Comparison of ENCODE assay signal across 8 cellular contexts in the genomic region with DNA sequence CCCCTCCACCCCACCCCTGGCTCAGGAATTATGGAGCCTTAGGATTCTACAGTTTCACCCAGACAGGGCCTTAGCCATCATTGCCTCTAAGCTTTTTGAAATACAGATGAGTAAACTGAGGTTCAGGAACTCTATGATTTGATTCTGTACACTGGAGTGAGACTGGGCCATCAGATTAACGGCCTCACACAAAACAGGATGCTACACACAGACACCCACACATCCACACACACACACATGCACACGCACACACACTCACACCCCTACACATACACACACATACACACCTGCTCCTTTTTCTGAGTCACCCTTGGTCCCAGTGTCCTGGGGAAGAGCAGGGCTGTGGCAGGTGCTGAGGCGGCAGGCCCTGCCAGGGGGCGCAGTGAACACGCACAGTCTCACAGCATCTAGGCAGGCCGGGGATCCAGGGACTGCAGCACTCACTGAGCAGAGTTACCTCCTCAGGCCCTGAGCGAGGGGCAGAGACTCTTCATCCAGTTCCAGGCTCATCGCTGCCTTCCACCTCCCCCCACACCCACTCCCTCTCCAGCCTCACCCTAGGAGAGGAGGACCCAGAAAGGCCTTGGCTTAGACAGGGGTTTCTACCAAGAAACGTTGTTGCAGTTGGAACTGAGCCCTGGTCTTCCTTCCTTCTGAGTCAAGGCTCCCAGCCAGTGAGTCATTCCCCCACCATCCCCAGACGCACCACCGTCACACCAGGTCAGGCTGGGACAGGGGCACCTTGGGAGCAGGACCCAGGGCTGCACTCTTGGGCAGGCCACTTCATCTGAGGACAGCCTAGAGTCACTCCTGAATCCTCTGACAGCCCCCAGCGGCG.
A peak's percentile ranks its signal among the peaks of the same experiment; 100 is the strongest.
DNase-seq lines count a peak whose midpoint lies in the region; ATAC-seq and TF ChIP-seq lines count a peak whose summit lies in the region.

No MANE protein-coding gene starts in this region.

- H3K4me3 ChIP-seq in GM23338 (no peak overlapping the region), PC-9 (peak overlapping the region; percentile 11; the same call in 1 of the 2 replicates), esophagus muscularis mucosa (no peak overlapping the region)

- H3K36me3 ChIP-seq in GM23338 (ENCODE audit: insufficient read depth) (no peaks in the 10 kb centered on the region), PC-9 (ENCODE audit: low read depth) (no peaks in the 10 kb centered on the region), esophagus muscularis mucosa (no peaks in the 10 kb centered on the region)

- TF ChIP-seq CTCF in GM23338 (conservative IDR thresholded peaks at IDR 0.05; ENCODE audit: low read depth in 2 of 2), result peak; percentile 70 to 86
- peak; percentile 52; the same call in 1 of the 2 replicates for TF ChIP-seq CTCF in PC-9 (conservative IDR thresholded peaks at IDR 0.05)
- peak; percentile 43 to 58 (median 46) for TF ChIP-seq CTCF in esophagus muscularis mucosa (IDR thresholded peaks at IDR 0.05)

- no peaks in the 10 kb centered on the region for H3F3A ChIP-seq in GM23338 (replicated peaks; ENCODE audit: low read depth)
- H3F3A ChIP-seq in PC-9 (ENCODE audit: insufficient read depth, low read depth), result peaks cover 43% of the 10 kb centered on the region

- ATAC-seq in GM23338 (peak; percentile 97), HG02588 (IDR thresholded peaks at IDR 0.05; ENCODE audit: unreplicated experiment) (no peak), HG02642 (IDR thresholded peaks at IDR 0.05; ENCODE audit: poor library complexity, unreplicated experiment) (no peak)

- H3K9me3 ChIP-seq in PC-9 (ENCODE audit: insufficient read depth, low read depth) (no peaks in the 10 kb centered on the region), esophagus muscularis mucosa (no peaks in the 10 kb centered on the region)

- 29% methylated on average over 3 of the region's 13 CpGs for WGBS in esophagus muscularis mucosa

- H3K4me1 Mint-ChIP-seq in GM23338, result peaks cover 7% of the 10 kb centered on the region

- TSS peak; percentile 79 for BruUV-seq in PC-9 (replicated peaks; lab: Mats Ljungman, UMichigan)

- H3K4me3 Mint-ChIP-seq in GM23338, result no peak overlapping the region

- H3K27me3 Mint-ChIP-seq in GM23338 (ENCODE audit: insufficient read depth, low read depth, poor library complexity), result peaks cover 7% of the 10 kb centered on the region

- intact Hi-C loops in PC-9 (cut with micrococcal nuclease; ENCODE audit: unreplicated experiment), result loop anchor here (1.0 to 10.0 kb wide), 8 partner anchors 44 to 1435 kb away; a partner anchor contains a TSS
- intact Hi-C loops in esophagus muscularis mucosa (cut with DNase I), result loop anchor here (2.0 kb wide), 1 partner anchor 607 kb away; no protein-coding TSS in a partner anchor

- POLR2A ChIA-PET in PC-9 (lab: Charles Lee; ENCODE audit: unreplicated experiment), result interaction anchor here (0.6 to 1.0 kb wide), 3 partner anchors 124 to 407 kb away, joined by 3 to 21 read pairs (median 3); no protein-coding TSS in a partner anchor

- CTCF ChIA-PET in PC-9 (lab: Charles Lee), result interaction anchor here (0.5 to 0.6 kb wide), 3 partner anchors 90 to 681 kb away, joined by 3 to 4 read pairs (median 3); a partner anchor contains a TSS

- H3K4me2 ChIP-seq in GM23338, result no peak overlapping the region
- peak overlapping the region; percentile 83 for H3K4me2 ChIP-seq in PC-9

- no peaks in the 10 kb centered on the region for H4K20me1 ChIP-seq in GM23338 (replicated peaks; ENCODE audit: insufficient read depth)
- no peaks in the 10 kb centered on the region for H4K20me1 ChIP-seq in PC-9 (ENCODE audit: insufficient read depth)

- TF ChIP-seq EP300 in esophagus muscularis mucosa (IDR thresholded peaks at IDR 0.05), result no peak

- H3K79me2 ChIP-seq in GM23338 (replicated peaks; ENCODE audit: insufficient read depth) (no peaks in the 10 kb centered on the region), PC-9 (ENCODE audit: low read depth) (no peaks in the 10 kb centered on the region)

- no peaks in the 10 kb centered on the region for H3K9me2 ChIP-seq in GM23338 (ENCODE audit: insufficient read depth)
- no peaks in the 10 kb centered on the region for H3K9me2 ChIP-seq in PC-9 (ENCODE audit: insufficient read depth)

- no peaks in the 10 kb centered on the region for H3K27me3 ChIP-seq in GM23338 (ENCODE audit: insufficient read depth)
- H3K27me3 ChIP-seq in PC-9 (ENCODE audit: insufficient read depth, low read depth), result no peaks in the 10 kb centered on the region
- H3K27me3 ChIP-seq in esophagus muscularis mucosa, result no peaks in the 10 kb centered on the region

- peak overlapping the region; percentile 87 for H2AFZ ChIP-seq in GM23338
- H2AFZ ChIP-seq in PC-9, result no peak overlapping the region

- no peak for TF ChIP-seq POLR2A in esophagus muscularis mucosa (IDR thresholded peaks at IDR 0.05; ENCODE audit: low read depth)

- H3K27ac ChIP-seq in GM23338 (ENCODE audit: low read depth), result no peak overlapping the region
- peak overlapping the region; percentile 88 for H3K27ac ChIP-seq in PC-9
- peak overlapping the region; percentile 83 to 91 (median 90) for H3K27ac ChIP-seq in esophagus muscularis mucosa (replicated peaks in 1 of 4)

- peak overlapping the region; percentile 24; the same call in 1 of the 2 replicates for H3K27ac Mint-ChIP-seq in GM23338

- DNase-seq in 8988T (peak; percentile 70), GM23338 (ENCODE audit: low spot score) (peak; percentile 80), PC-9 (peak; percentile 62 to 66), esophagus muscularis mucosa (ENCODE audit: extremely low spot score) (peak; percentile 91), non-pigmented ciliary epithelial cell (ENCODE audit: low read depth) (peak; percentile 94), cerebellum (ENCODE audit: low spot score) (no peak)

- H3K4me1 ChIP-seq in GM23338 (ENCODE audit: insufficient read depth), result no peaks in the 10 kb centered on the region; the same call in 1 of the 2 replicates
- peaks cover 51% of the 10 kb centered on the region for H3K4me1 ChIP-seq in PC-9 (replicated peaks; ENCODE audit: insufficient read depth)
- H3K4me1 ChIP-seq in esophagus muscularis mucosa, result peaks cover 15 to 43% (median 40%) of the 10 kb centered on the region in 4 donors

- H3K9me3 Mint-ChIP-seq in GM23338, result 0 out of 3 replicates have a peak, but pooled peaks cover 2% of the 10 kb centered on the region

- H3K36me3 Mint-ChIP-seq in GM23338 (ENCODE audit: low read depth), result no peaks in the 10 kb centered on the region; the same call in 2 of the 3 replicates

TF ChIP-seq in GM23338, 12 proteins besides CTCF, POLR2A, EP300 and RAD21 (continues in another document):
- TF ChIP-seq, protein P1, sequence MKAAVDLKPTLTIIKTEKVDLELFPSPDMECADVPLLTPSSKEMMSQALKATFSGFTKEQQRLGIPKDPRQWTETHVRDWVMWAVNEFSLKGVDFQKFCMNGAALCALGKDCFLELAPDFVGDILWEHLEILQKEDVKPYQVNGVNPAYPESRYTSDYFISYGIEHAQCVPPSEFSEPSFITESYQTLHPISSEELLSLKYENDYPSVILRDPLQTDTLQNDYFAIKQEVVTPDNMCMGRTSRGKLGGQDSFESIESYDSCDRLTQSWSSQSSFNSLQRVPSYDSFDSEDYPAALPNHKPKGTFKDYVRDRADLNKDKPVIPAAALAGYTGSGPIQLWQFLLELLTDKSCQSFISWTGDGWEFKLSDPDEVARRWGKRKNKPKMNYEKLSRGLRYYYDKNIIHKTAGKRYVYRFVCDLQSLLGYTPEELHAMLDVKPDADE (IDR thresholded peaks at IDR 0.05), result no peak
- TF ChIP-seq CREB1 (CRISPR knock-in tag; IDR thresholded peaks at IDR 0.05; ENCODE audit: low read depth) (no peak), ZNF331 (CRISPR knock-in tag; IDR thresholded peaks at IDR 0.05; ENCODE audit: low read depth) (no peak), POLR2AphosphoS5 (IDR thresholded peaks at IDR 0.05; ENCODE audit: low read depth) (no peak)
